Comparison of ENCODE assay signal across 8 cellular contexts in genomic region chr15:78709263-78709882, GRCh38.
DNase-seq lines count a peak whose midpoint lies in the region; ATAC-seq and TF ChIP-seq lines count a peak whose summit lies in the region.

No MANE protein-coding gene starts in this region.

- TF ChIP-seq CTCF in IMR-90 (conservative IDR thresholded peaks at IDR 0.05; ENCODE audit: low read depth, low read length): peak; percentile 77
- peak; percentile 87 for TF ChIP-seq CTCF in type B pancreatic cell (conservative IDR thresholded peaks at IDR 0.05)

- H3K9ac ChIP-seq in IMR-90 (ENCODE audit: low read depth, low read length): no peak overlapping the region

- peaks cover 3% of the 10 kb centered on the region; the same call in 1 of the 2 replicates for H3K9me3 ChIP-seq in IMR-90 (ENCODE audit: control insufficient read depth, insufficient read depth, low read length)

- no peak overlapping the region for H3K23ac ChIP-seq in IMR-90 (ENCODE audit: low read depth, low read length)

- H4K8ac ChIP-seq in IMR-90 (ENCODE audit: low read depth in 2 of 2, low read length in 2 of 2): no peak overlapping the region

- no peaks in the 10 kb centered on the region for H3K79me1 ChIP-seq in IMR-90 (ENCODE audit: low read depth in 1 of 2, low read length in 2 of 2)

- no peak overlapping the region for H3K14ac ChIP-seq in IMR-90 (replicated peaks; ENCODE audit: low read depth, low read length)

- no peaks in the 10 kb centered on the region for H4K20me1 ChIP-seq in IMR-90 (ENCODE audit: insufficient read depth, low read length)

- peak; percentile 100 for ATAC-seq in IMR-90 (ENCODE audit: low read depth)

- H3K27ac Mint-ChIP-seq in type B pancreatic cell: no peak overlapping the region

- H3K56ac ChIP-seq in IMR-90 (ENCODE audit: extremely low read depth, insufficient read depth, low read length): no peak overlapping the region

- H3K36me3 ChIP-seq in IMR-90 (ENCODE audit: control insufficient read depth, insufficient read depth, low read length): no peaks in the 10 kb centered on the region

- no peak overlapping the region for H2BK5ac ChIP-seq in IMR-90 (ENCODE audit: low read depth, low read length, poor library complexity, severe bottlenecking)

- H2AFZ ChIP-seq in IMR-90 (replicated peaks; ENCODE audit: low read length, poor library complexity): peak overlapping the region; percentile 82

- no peaks in the 10 kb centered on the region for H3K36me3 Mint-ChIP-seq in type B pancreatic cell

- WGBS in IMR-90 (ENCODE audit: extremely low coverage in 2 of 2, insufficient read length in 1 of 2), 2 experiments: 10% methylated on average over 2 of the region's 21 CpGs; no CpG with 5 or more reads in 1 of the 2 experiments

- H2BK20ac ChIP-seq in IMR-90 (ENCODE audit: low read depth, low read length): no peak overlapping the region

- H2BK120ac ChIP-seq in IMR-90 (ENCODE audit: low read depth, low read length): no peak overlapping the region

- no peak overlapping the region for H4K91ac ChIP-seq in IMR-90 (ENCODE audit: insufficient read depth, low read depth, low read length)

- H2AK5ac ChIP-seq in IMR-90 (ENCODE audit: low read depth, low read length): no peak overlapping the region

- peak; percentile 79 for TF ChIP-seq RAD21 in IMR-90 (IDR thresholded peaks at IDR 0.05; ENCODE audit: low read length)

- intact Hi-C loops in IMR-90 (cut with micrococcal nuclease): loop anchor here (1.0 to 10.0 kb wide), 4 partner anchors 71 to 401 kb away; partner anchors contain the start of gene HYKK

- no peak overlapping the region for H2BK15ac ChIP-seq in IMR-90 (ENCODE audit: low read depth, low read length)

- CTCF ChIA-PET in IMR-90 (lab: Yijun Ruan, JAX): interaction anchor here (0.6 to 1.4 kb wide), 4 partner anchors 24 to 596 kb away, joined by 3 to 4 read pairs (median 3); no protein-coding TSS in a partner anchor

- H3K4me3 ChIP-seq in IMR-90 (ENCODE audit: insufficient read depth, low read depth, low read length): no peak overlapping the region

- no peaks in the 10 kb centered on the region; the same call in 1 of the 2 replicates for H3K4me1 ChIP-seq in IMR-90 (ENCODE audit: control insufficient read depth, insufficient read depth, low read length)

- H3K27me3 Mint-ChIP-seq in type B pancreatic cell: peaks cover 44% of the 10 kb centered on the region

- TF ChIP-seq POLR2A in IMR-90 (IDR thresholded peaks at IDR 0.05; ENCODE audit: low read depth, low read length): no peak

- H2AK9ac ChIP-seq in IMR-90 (replicated peaks; ENCODE audit: low read depth, low read length, poor library complexity): no peak overlapping the region

- peaks cover 21% of the 10 kb centered on the region for H3K27me3 ChIP-seq in IMR-90 (ENCODE audit: control insufficient read depth, insufficient read depth, low read length)

- no TSS peak for BruUV-seq in IMR-90 (replicated peaks; lab: Mats Ljungman, UMichigan)

- H3K4ac ChIP-seq in IMR-90 (ENCODE audit: low read depth, low read length): no peak overlapping the region

- no peak overlapping the region for H3K4me3 Mint-ChIP-seq in type B pancreatic cell

- H3K4me2 ChIP-seq in IMR-90 (ENCODE audit: low read depth, low read length): peak overlapping the region; percentile 77

- dilution Hi-C loops in IMR-90 (cut with HindIII; ENCODE audit: low sequenced_read_pairs, unreplicated experiment): no loop called here

- POLR2A ChIA-PET in IMR-90 (lab: Charles Lee; ENCODE audit: unreplicated experiment): interaction anchor here (0.6 kb wide), 1 partner anchor 601 kb away, joined by 4 read pairs; no protein-coding TSS in a partner anchor

- in situ Hi-C loops in IMR-90 (cut with MboI; ENCODE audit: low sequenced_read_pairs) (loop anchor here (5.0 kb wide), 1 partner anchor 92 kb away; no protein-coding TSS in a partner anchor), SK-MEL-5 (cut with HindIII; ENCODE audit: low pct_unique_long_range_greater_than_20kb, low sequenced_read_pairs) (no loop called here)

- H3K9me1 ChIP-seq in IMR-90 (ENCODE audit: insufficient read depth, low read length): no peaks in the 10 kb centered on the region

- H3K27ac ChIP-seq in IMR-90 (ENCODE audit: insufficient read depth, low read length): no peak overlapping the region

- H3K18ac ChIP-seq in IMR-90 (ENCODE audit: low read depth, low read length): no peak overlapping the region

- H4K5ac ChIP-seq in IMR-90 (ENCODE audit: low read depth, low read length): no peak overlapping the region

- H3K4me1 Mint-ChIP-seq in type B pancreatic cell (ENCODE audit: unreplicated experiment): no peaks in the 10 kb centered on the region

- DNase-seq in NCI-H524 (lab: John Stamatoyannopoulos, UW): peak; percentile 65 to 77
- DNase-seq in NCI-H524 treated with DMSO at 0.1 percent for 48 hours (lab: John Stamatoyannopoulos, UW): no peak
- peak; percentile 7 for DNase-seq in IMR-90
- peak; percentile 74 for DNase-seq in SK-MEL-5 (ENCODE audit: low read depth, low spot score)
- peak; percentile 56 for DNase-seq in activated gamma-delta T cell treated with Interleukin-2 at 50 U/mL for 16 hours
- peak; percentile 21 for DNase-seq in globus pallidus (ENCODE audit: low spot score)
- peak; percentile 11 for DNase-seq in pons (ENCODE audit: low spot score)
- DNase-seq in type B pancreatic cell (ENCODE audit: extremely low spot score, unreplicated experiment): peak; percentile 86

- no peaks in the 10 kb centered on the region for H3K9me3 Mint-ChIP-seq in type B pancreatic cell

TF ChIP-seq in IMR-90, 13 proteins besides CTCF, POLR2A, EP300 and RAD21:
- TF ChIP-seq CEBPB (IDR thresholded peaks at IDR 0.05; ENCODE audit: low read depth, low read length) (no peak), SMC3 (IDR thresholded peaks at IDR 0.05; ENCODE audit: low read depth, low read length) (peak; percentile 65)
TF ChIP-seq in IMR-90: peak in this region for 1.
